In genomic region chr2:200703132-200703925, GRCh38 we compare ENCODE assay signal across 8 cellular contexts.
DNase-seq lines count a peak whose midpoint lies in the region; ATAC-seq and TF ChIP-seq lines count a peak whose summit lies in the region.

No MANE protein-coding gene starts in this region.

- intact Hi-C loops in Right ventricle myocardium superior (cut with DNase I) (loop anchor here (5.0 to 10.0 kb wide), 2 partner anchors 126 to 729 kb away; no protein-coding TSS in a partner anchor), Right ventricle myocardium inferior (cut with DNase I) (loop anchor here (5.0 kb wide), 1 partner anchor 731 kb away; no protein-coding TSS in a partner anchor), dorsolateral prefrontal cortex (cut with DNase I) (loop anchor here (5.0 to 10.0 kb wide), 5 partner anchors 116 to 729 kb away; partner anchors contain the start of genes AOX1 (in 1 of the 2) and SGO2 (in 1 of the 2))

- H3K27ac ChIP-seq in dorsolateral prefrontal cortex = peak overlapping the region in 55 of 59 donors; percentile 1 to 95 (median 84)

- DNase-seq in Right ventricle myocardium superior (no peak), Right ventricle myocardium inferior (ENCODE audit: missing footprints) (no peak), M059J (ENCODE audit: low read depth) (peak; percentile 72), SKM-1 (lab: John Stamatoyannopoulos, UW; ENCODE audit: unreplicated experiment) (peak; percentile 42), dorsolateral prefrontal cortex (no peak), mucosa of gallbladder (ENCODE audit: low spot score) (peak; percentile 54), NCI-H446 treated with DMSO at 0.1 percent for 48 hours (lab: John Stamatoyannopoulos, UW) (no peak)

- peak; percentile 39 to 88 (median 72) for TF ChIP-seq CTCF in dorsolateral prefrontal cortex (IDR thresholded peaks at IDR 0.05 in 54 of 56, conservative IDR thresholded peaks at IDR 0.05 in 2 of 56; ENCODE audit: low read depth in 1 of 56, partially characterized antibody in 56 of 56)

- H3K4me3 ChIP-seq in dorsolateral prefrontal cortex = peak overlapping the region in 3 of 59 donors; percentile 2 to 4 (median 4)

- ATAC-seq in Right ventricle myocardium superior (ENCODE audit: poor library complexity) (peak; percentile 66), Right ventricle myocardium inferior (no peak), HG03108 (IDR thresholded peaks at IDR 0.05; ENCODE audit: unreplicated experiment) (no peak)

- H3K27me3 ChIP-seq in dorsolateral prefrontal cortex = no peaks in the 10 kb centered on the region

Comparison
In these comparisons a context has a peak if more than half of its experiments do, and no peak if none do; other contexts are left out.
1. DNase-seq: peak in M059J (single experiment), SKM-1 (single experiment) and mucosa of gallbladder (single experiment); none in Right ventricle myocardium superior (single experiment), Right ventricle myocardium inferior (single experiment), dorsolateral prefrontal cortex (0 of 10) and NCI-H446 treated with DMSO at 0.1 percent for 48 hours (single experiment).